ENCODE assay signal across 12 cellular contexts in genomic region chr6:157867155-157867559, GRCh38. TPM values are rescaled to one million over a fixed set of nuclear protein-coding genes. Genes with fewer than 3 reads are reported as not detected.
A peak's percentile ranks its signal among the peaks of the same experiment; 100 is the strongest.
DNase-seq lines count a peak whose midpoint lies in the region; ATAC-seq and TF ChIP-seq lines count a peak whose summit lies in the region.
"Had no signal": no experiment of that assay in that cellular context is flagged by ENCODE, and none has a peak within 500 bp of the region (broad histone marks: within the 10 kb centered on the region; RNA-seq: fewer than 3 reads in every experiment).

No MANE protein-coding gene starts in this region.

- no peaks in the 10 kb centered on the region for H3K9me2 ChIP-seq in HCT116 (ENCODE audit: insufficient read depth)
- H3K9me2 ChIP-seq in OCI-LY7 (ENCODE audit: insufficient read depth, low read length): no peaks in the 10 kb centered on the region

- peaks cover 7% of the 10 kb centered on the region for H3F3A ChIP-seq in smooth muscle cell (ENCODE audit: low read depth)

- CTCF ChIA-PET in HCT116 (lab: Charles Lee) (interaction anchor here (1.4 kb wide), 1 partner anchor 10 kb away, joined by 3 read pairs; no protein-coding TSS in a partner anchor), OCI-LY7 (lab: Charles Lee; ENCODE audit: unreplicated experiment) (no interaction called here)
- CTCF ChIA-PET in activated CD8-positive, alpha-beta T cell treated with anti-CD3 and anti-CD28 coated beads for 36 hours (lab: Charles Lee): interaction anchor here (1.2 to 2.7 kb wide), 3 partner anchors 9 to 199 kb away, joined by 4 to 16 read pairs (median 4); no protein-coding TSS in a partner anchor

- ATAC-seq in HCT116: peak; percentile 47
- ATAC-seq in activated CD8-positive, alpha-beta T cell treated with anti-CD3 and anti-CD28 coated beads for 36 hours: peak; percentile 70
- ATAC-seq in GM21737 (IDR thresholded peaks at IDR 0.05; ENCODE audit: unreplicated experiment): no peak

- no peaks in the 10 kb centered on the region for H3K9me3 ChIP-seq in HCT116 (ENCODE audit: control insufficient read depth in 1 of 2, insufficient read depth in 1 of 2, low read depth in 1 of 2, low read length in 2 of 2)
- H3K9me3 ChIP-seq in smooth muscle cell (replicated peaks; ENCODE audit: low read depth): no peaks in the 10 kb centered on the region
- no peaks in the 10 kb centered on the region for H3K9me3 ChIP-seq in OCI-LY7 (ENCODE audit: low read length)
- H3K9me3 ChIP-seq: thoracic aorta had no signal

- no TSS peak for BruUV-seq in HCT116 (replicated peaks; lab: Mats Ljungman, UMichigan)
- no TSS peak for BruUV-seq in OCI-LY7 (replicated peaks; lab: Mats Ljungman, UMichigan)

- peaks cover 57% of the 10 kb centered on the region for H3K79me2 ChIP-seq in HCT116 (ENCODE audit: insufficient read depth, low read length)
- H3K79me2 ChIP-seq in smooth muscle cell (ENCODE audit: low read depth): peaks cover 56% of the 10 kb centered on the region
- H3K79me2 ChIP-seq in OCI-LY7 (ENCODE audit: insufficient read depth, low read depth, low read length): no peaks in the 10 kb centered on the region

- intact Hi-C loops in HCT116 (cut with micrococcal nuclease) (no loop called here), OCI-LY7 (cut with micrococcal nuclease; ENCODE audit: unreplicated experiment) (no loop called here)
- intact Hi-C loops in activated CD8-positive, alpha-beta T cell treated with anti-CD3 and anti-CD28 coated beads for 36 hours (cut with micrococcal nuclease): loop anchor here (5.0 kb wide), 1 partner anchor 35 kb away; no protein-coding TSS in a partner anchor

- peaks cover 39% of the 10 kb centered on the region for H3K4me1 Mint-ChIP-seq in activated CD8-positive, alpha-beta T cell treated with anti-CD3 and anti-CD28 coated beads for 36 hours (ENCODE audit: low read depth)

- TF ChIP-seq CTCF in HCT116 (IDR thresholded peaks at IDR 0.05 in 2 of 3, conservative IDR thresholded peaks at IDR 0.05 in 1 of 3; ENCODE audit: borderline replicate concordance in 1 of 3, insufficient read depth in 1 of 3, low read depth in 2 of 3, low read length in 2 of 3) (no peak), foreskin fibroblast (IDR thresholded peaks at IDR 0.05; ENCODE audit: low read depth, low read length) (no peak), smooth muscle cell (IDR thresholded peaks at IDR 0.05; ENCODE audit: borderline replicate concordance, insufficient read depth, poor library complexity, severe bottlenecking) (no peak), OCI-LY7 (conservative IDR thresholded peaks at IDR 0.05; ENCODE audit: low read length) (no peak)
- TF ChIP-seq CTCF in activated CD8-positive, alpha-beta T cell treated with anti-CD3 and anti-CD28 coated beads for 36 hours (IDR thresholded peaks at IDR 0.05): no peak

- no peak overlapping the region for H3K4me3 ChIP-seq in HCT116 (replicated peaks in 1 of 2; ENCODE audit: low read depth in 1 of 2, low read length in 2 of 2)
- H3K4me3 ChIP-seq in foreskin fibroblast (ENCODE audit: low read depth in 1 of 2, low read length in 2 of 2): no peak overlapping the region
- H3K4me3 ChIP-seq in smooth muscle cell: no peak overlapping the region
- H3K4me3 ChIP-seq in OCI-LY7 (ENCODE audit: low read depth, low read length, poor library complexity, severe bottlenecking): no peak overlapping the region
- H3K4me3 ChIP-seq: cardiac muscle cell, thoracic aorta had no signal

- H3K9ac ChIP-seq in HCT116 (ENCODE audit: low read length) (no peak overlapping the region), smooth muscle cell (ENCODE audit: low read depth) (no peak overlapping the region)

- H3K27me3 ChIP-seq in HCT116 (ENCODE audit: insufficient read depth, low read length) (no peaks in the 10 kb centered on the region), smooth muscle cell (ENCODE audit: low read depth) (no peaks in the 10 kb centered on the region)
- H3K27me3 ChIP-seq: cardiac muscle cell had no signal

- H3K4me3 Mint-ChIP-seq in activated CD8-positive, alpha-beta T cell treated with anti-CD3 and anti-CD28 coated beads for 36 hours: no peak overlapping the region

- TF ChIP-seq POLR2A in HCT116 (IDR thresholded peaks at IDR 0.05; ENCODE audit: borderline replicate concordance, extremely low read depth, insufficient read depth, insufficient read length): no peak

- POLR2A ChIA-PET in HCT116 (lab: Charles Lee): interaction anchor here (1.3 kb wide), 1 partner anchor 104 kb away, joined by 5 read pairs; no protein-coding TSS in a partner anchor
- POLR2A ChIA-PET in activated CD8-positive, alpha-beta T cell treated with anti-CD3 and anti-CD28 coated beads for 36 hours (lab: Charles Lee): interaction anchor here (0.6 to 2.2 kb wide), 4 partner anchors 10 to 207 kb away, joined by 3 to 6 read pairs (median 4); no protein-coding TSS in a partner anchor
- POLR2A ChIA-PET in OCI-LY7 (lab: Charles Lee): no interaction called here

- H3K4me1 ChIP-seq in HCT116 (ENCODE audit: control insufficient read depth in 1 of 2, insufficient read depth in 2 of 2, low read length in 2 of 2): peaks cover 4 to 13% of the 10 kb centered on the region in 2 experiments; a peak in 3 of 4 replicates
- H3K4me1 ChIP-seq in smooth muscle cell (ENCODE audit: low read depth): peaks cover 5% of the 10 kb centered on the region
- no peaks in the 10 kb centered on the region for H3K4me1 ChIP-seq in OCI-LY7 (ENCODE audit: insufficient read depth, low read length, poor library complexity, severe bottlenecking)

- RAD21 ChIA-PET in HCT116 (lab: Charles Lee; ENCODE audit: low non-redundant PET in 1 of 2, low total read pairs in 2 of 2, uncharacterized antibody in 2 of 2, unreplicated experiment in 2 of 2): no interaction called here

- no peak for TF ChIP-seq RAD21 in HCT116 (IDR thresholded peaks at IDR 0.05; ENCODE audit: low read depth)

- H3K4me2 ChIP-seq in HCT116 (ENCODE audit: low read length) (0 out of 2 replicates have a peak overlapping the region, but pooled peaks have one; percentile 6), smooth muscle cell (no peak overlapping the region), OCI-LY7 (ENCODE audit: low read length) (no peak overlapping the region)

- H3K9me3 Mint-ChIP-seq in activated CD8-positive, alpha-beta T cell treated with anti-CD3 and anti-CD28 coated beads for 36 hours: peaks cover 2% of the 10 kb centered on the region

- no peak overlapping the region for H3K27ac ChIP-seq in HCT116 (ENCODE audit: low read depth, low read length)
- H3K27ac ChIP-seq in smooth muscle cell (ENCODE audit: low read depth): no peak overlapping the region
- H3K27ac ChIP-seq in OCI-LY7 (ENCODE audit: low read depth, low read length, poor library complexity, severe bottlenecking): no peak overlapping the region
- H3K27ac ChIP-seq: cardiac muscle cell, thoracic aorta had no signal

- peak; percentile 43 for DNase-seq in A172 (ENCODE audit: low spot score)
- no peak for DNase-seq in HCT116 (ENCODE audit: low read depth, low spot score)
- DNase-seq in activated CD8-positive, alpha-beta T cell treated with anti-CD3 and anti-CD28 coated beads for 36 hours: no peak
- peak; percentile 26 to 62 for DNase-seq in foreskin fibroblast
- no peak for DNase-seq in cortex of kidney (lab: John Stamatoyannopoulos, UW)
- no peak for DNase-seq in smooth muscle cell (lab: John Stamatoyannopoulos, UW; ENCODE audit: unreplicated experiment)
- no peak for DNase-seq in OCI-LY7 (ENCODE audit: low spot score)
- DNase-seq: DMS 273 treated with DMSO at 0.1 percent for 48 hours, NCI-H1105 treated with DMSO at 0.1 percent for 48 hours had no signal

- peaks cover 29% of the 10 kb centered on the region for H3K36me3 Mint-ChIP-seq in activated CD8-positive, alpha-beta T cell treated with anti-CD3 and anti-CD28 coated beads for 36 hours (ENCODE audit: low read depth)

- H3K27me3 Mint-ChIP-seq in activated CD8-positive, alpha-beta T cell treated with anti-CD3 and anti-CD28 coated beads for 36 hours: no peaks in the 10 kb centered on the region

- H2AFZ ChIP-seq in HCT116 (ENCODE audit: low read depth, low read length, poor library complexity, severe bottlenecking) (no peak overlapping the region), smooth muscle cell (ENCODE audit: low read depth) (no peak overlapping the region), OCI-LY7 (ENCODE audit: low read length) (no peak overlapping the region)

- WGBS in smooth muscle cell (ENCODE audit: low lambda C conversion rate): 52% methylated on average over 5 of the region's 5 CpGs

- H3K36me3 ChIP-seq in HCT116 (ENCODE audit: control insufficient read depth in 1 of 2, insufficient read depth in 2 of 2, low read length in 2 of 2) (0 out of 4 replicates have a peak, but pooled peaks cover 0 to 2% of the 10 kb centered on the region in 2 experiments), smooth muscle cell (ENCODE audit: low read depth) (no peaks in the 10 kb centered on the region), OCI-LY7 (ENCODE audit: insufficient read depth, low read length) (no peaks in the 10 kb centered on the region)

- no peaks in the 10 kb centered on the region for H4K20me1 ChIP-seq in HCT116 (ENCODE audit: insufficient read depth)
- peaks cover 96% of the 10 kb centered on the region for H4K20me1 ChIP-seq in smooth muscle cell (ENCODE audit: low read depth)
- no peaks in the 10 kb centered on the region for H4K20me1 ChIP-seq in OCI-LY7 (ENCODE audit: insufficient read depth, low read length)

- no peak overlapping the region for H3K27ac Mint-ChIP-seq in activated CD8-positive, alpha-beta T cell treated with anti-CD3 and anti-CD28 coated beads for 36 hours

TF ChIP-seq in HCT116, 20 proteins besides CTCF, POLR2A, EP300 and RAD21:
- TF ChIP-seq JUND (IDR thresholded peaks at IDR 0.05) (peak; percentile 12; the same call in 1 of the 2 replicates), ATF3 (IDR thresholded peaks at IDR 0.05) (no peak)
TF ChIP-seq in HCT116: peak in this region for 1.

RNA-seq across cellular contexts. Expression of gene SNX9, which starts 44.1 kb away (rescaled TPM):
- total RNA-seq in A172 (2014; rRNA removed; shearing (Covaris generic)): 22.5 and 24.5 TPM in 2 replicates
- total RNA-seq in HCT116 (2021; ENCODE audit: unreplicated experiment) (42.5 TPM), smooth muscle cell (29.0 and 34.8 TPM in 2 replicates), OCI-LY7 (2022) (not detected in 2 replicates)
- 27.3 and 33.3 TPM in 2 replicates for polyA plus RNA-seq in HCT116 (2012)
- 10 to 100 TPM; 44.9 to 45.1 TPM for total RNA-seq in activated CD8-positive, alpha-beta T cell treated with anti-CD3 and anti-CD28 coated beads for 36 hours
- 27.6 and 28.9 TPM in 2 replicates for polyA plus RNA-seq in smooth muscle cell
- total RNA-seq in OCI-LY7 (2014; rRNA removed; shearing (Covaris generic)): not detected in 2 replicates

Comparison
In these comparisons a context has a peak if more than half of its experiments do, and no peak if none do; other contexts are left out.
1. DNase-seq: peak in A172 (single experiment) and foreskin fibroblast (2 of 2); none in HCT116 (single experiment), activated CD8-positive, alpha-beta T cell treated with anti-CD3 and anti-CD28 coated beads for 36 hours (single experiment), cortex of kidney (single experiment), smooth muscle cell (single experiment) and OCI-LY7 (single experiment).
2. RNA of gene SNX9, which starts 44.1 kb away (total RNA-seq): 44.9 to 45.1 TPM in activated CD8-positive, alpha-beta T cell treated with anti-CD3 and anti-CD28 coated beads for 36 hours, 42.5 TPM in HCT116 (single experiment), 29.0 to 34.8 TPM in smooth muscle cell and 22.5 to 24.5 TPM in A172; not detected in OCI-LY7; every median in the first group is over 10 times any median in the second.